12 cellular contexts compared by ENCODE assay signal in the genomic region with DNA sequence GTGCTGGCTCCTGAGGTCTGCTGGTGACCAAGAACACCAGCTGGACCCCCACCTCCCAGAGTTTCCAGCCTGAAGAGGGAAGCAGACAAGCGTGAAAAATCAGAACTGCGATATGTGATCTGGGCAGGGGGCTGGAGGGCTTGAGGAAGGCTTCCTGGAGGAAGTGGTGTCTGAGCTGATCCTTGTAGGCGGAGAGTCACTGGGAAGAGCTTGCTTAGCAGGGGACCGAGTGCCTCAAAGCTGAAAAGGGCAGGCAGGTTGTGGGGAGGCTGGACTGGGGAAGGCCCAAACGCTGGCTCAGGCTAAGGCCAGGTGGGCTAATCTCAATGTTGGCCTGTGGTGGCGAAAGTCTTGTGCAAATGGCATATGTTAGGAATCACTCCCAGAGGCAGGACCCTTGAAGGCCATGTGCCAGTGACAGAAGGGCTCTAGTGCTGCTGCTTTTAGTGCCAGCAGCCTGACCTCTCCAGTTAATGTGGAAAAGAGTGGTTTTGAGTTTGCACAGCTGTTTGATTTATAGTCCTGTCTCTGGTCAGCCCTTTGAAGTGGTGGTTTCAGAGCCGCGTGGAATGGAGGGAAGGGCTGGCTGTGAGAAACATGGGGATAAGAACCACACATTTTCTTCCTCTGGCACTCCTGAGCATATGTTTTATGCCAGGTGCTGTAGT.
DNase-seq lines count a peak whose midpoint lies in the region; ATAC-seq and TF ChIP-seq lines count a peak whose summit lies in the region.
"Had no signal": no experiment of that assay in that cellular context is flagged by ENCODE, and none has a peak within 500 bp of the region (broad histone marks: within the 10 kb centered on the region; RNA-seq: fewer than 3 reads in every experiment).

No MANE protein-coding gene starts in this region.

- H3K9me3 ChIP-seq in A673 (ENCODE audit: low read depth, low read length, poor library complexity, severe bottlenecking) = no peaks in the 10 kb centered on the region
- H3K9me3 ChIP-seq: esophagus muscularis mucosa, lower lobe of right lung had no signal

- BruUV-seq in A673 (replicated peaks; lab: Mats Ljungman, UMichigan) = no TSS peak

- peaks cover 3% of the 10 kb centered on the region for H3K4me1 ChIP-seq in A673 (ENCODE audit: insufficient read depth, low read length, poor library complexity, severe bottlenecking)

- intact Hi-C loops in A673 (cut with micrococcal nuclease; ENCODE audit: unreplicated experiment) = loop anchor here (10.0 kb wide), 1 partner anchor 49 kb away; no protein-coding TSS in a partner anchor

- peaks cover 0 to 11% of the 10 kb centered on the region in 2 donors for H3K36me3 Mint-ChIP-seq in activated naive CD4-positive, alpha-beta T cell treated with anti-CD3 and anti-CD28 coated beads, Interleukin-2, amount 50 U/mL, for 72 hours
- H3K36me3 Mint-ChIP-seq in chondrocyte (ENCODE audit: low read depth) (no peaks in the 10 kb centered on the region), type B pancreatic cell (no peaks in the 10 kb centered on the region)

- no peak overlapping the region for H3K4me3 ChIP-seq in A673 (ENCODE audit: low read depth, low read length, poor library complexity, severe bottlenecking)
- H3K4me3 ChIP-seq: esophagus muscularis mucosa, lower lobe of right lung had no signal

- no peak overlapping the region for H3K27ac ChIP-seq in A673 (ENCODE audit: low read depth, low read length, poor library complexity, severe bottlenecking)
- H3K27ac ChIP-seq: esophagus muscularis mucosa, lower lobe of right lung had no signal

- CTCF ChIA-PET in A673 (lab: Charles Lee) = no interaction called here

- H3K27ac Mint-ChIP-seq in activated naive CD4-positive, alpha-beta T cell treated with anti-CD3 and anti-CD28 coated beads, Interleukin-2, amount 50 U/mL, for 72 hours = peak overlapping the region; percentile 75 to 98
- H3K27ac Mint-ChIP-seq in chondrocyte (ENCODE audit: unreplicated experiment) (peak overlapping the region; percentile 96), type B pancreatic cell (peak overlapping the region; percentile 58)

- no peaks in the 10 kb centered on the region for H3K27me3 Mint-ChIP-seq in chondrocyte (ENCODE audit: low read depth)
- no peaks in the 10 kb centered on the region for H3K27me3 Mint-ChIP-seq in type B pancreatic cell

- peaks cover 60% of the 10 kb centered on the region for H3K4me1 Mint-ChIP-seq in chondrocyte (ENCODE audit: low read depth)
- H3K4me1 Mint-ChIP-seq in type B pancreatic cell (ENCODE audit: unreplicated experiment) = peaks cover 22% of the 10 kb centered on the region

- DNase-seq in activated naive CD4-positive, alpha-beta T cell treated with anti-CD3 and anti-CD28 coated beads, Interleukin-2, amount 50 U/mL, for 72 hours (ENCODE audit: low spot score in 2 of 2) = no peak
- DNase-seq in activated naive CD4-positive, alpha-beta T cell (lab: John Stamatoyannopoulos, UW) = no peak
- peak; percentile 93 for DNase-seq in NCI-H69 (lab: John Stamatoyannopoulos, UW)
- peak; percentile 49 for DNase-seq in chondrocyte (ENCODE audit: low spot score)
- DNase-seq in type B pancreatic cell (ENCODE audit: extremely low spot score, unreplicated experiment) = no peak
- DNase-seq in A673 (ENCODE audit: low spot score) = no peak
- DNase-seq: lower lobe of right lung, NCI-H1105 treated with DMSO at 0.1 percent for 48 hours had no signal

- H3K27me3 ChIP-seq in A673 (replicated peaks; ENCODE audit: insufficient read depth, low read depth, low read length, poor library complexity) = no peaks in the 10 kb centered on the region
- H3K27me3 ChIP-seq: esophagus muscularis mucosa had no signal

- H3K4me3 Mint-ChIP-seq in chondrocyte (ENCODE audit: unreplicated experiment) = no peak overlapping the region
- no peak overlapping the region for H3K4me3 Mint-ChIP-seq in type B pancreatic cell

- no peaks in the 10 kb centered on the region for H3K36me3 ChIP-seq in A673 (ENCODE audit: insufficient read depth, low read length, poor library complexity, severe bottlenecking)
- H3K36me3 ChIP-seq: esophagus muscularis mucosa, lower lobe of right lung had no signal

- POLR2A ChIA-PET in A673 (lab: Charles Lee; ENCODE audit: low non-redundant PET) = no interaction called here

- TF ChIP-seq CTCF in chondrocyte (IDR thresholded peaks at IDR 0.05) = no peak
- no peak for TF ChIP-seq CTCF in type B pancreatic cell (conservative IDR thresholded peaks at IDR 0.05)
- TF ChIP-seq CTCF in A673 (conservative IDR thresholded peaks at IDR 0.05; ENCODE audit: low read depth, low read length) = no peak

- H3K9me3 Mint-ChIP-seq in activated naive CD4-positive, alpha-beta T cell treated with anti-CD3 and anti-CD28 coated beads, Interleukin-2, amount 50 U/mL, for 72 hours = no peaks in the 10 kb centered on the region
- H3K9me3 Mint-ChIP-seq in chondrocyte (ENCODE audit: low read depth) (no peaks in the 10 kb centered on the region), type B pancreatic cell (no peaks in the 10 kb centered on the region)
- H3K9me3 Mint-ChIP-seq: CD14-positive monocyte had no signal

- ATAC-seq in activated naive CD4-positive, alpha-beta T cell treated with anti-CD3 and anti-CD28 coated beads, Interleukin-2, amount 50 U/mL, for 72 hours = no peak
- no peak for ATAC-seq in HG02623 (IDR thresholded peaks at IDR 0.05; ENCODE audit: unreplicated experiment)
- ATAC-seq in HG02938 (IDR thresholded peaks at IDR 0.05; ENCODE audit: unreplicated experiment) = no peak

Comparison
In these comparisons a context has a peak if more than half of its experiments do, and no peak if none do; other contexts are left out.
1. DNase-seq: peak in NCI-H69 (single experiment) and chondrocyte (single experiment); none in activated naive CD4-positive, alpha-beta T cell treated with anti-CD3 and anti-CD28 coated beads, Interleukin-2, amount 50 U/mL, for 72 hours (0 of 2), activated naive CD4-positive, alpha-beta T cell (0 of 4), type B pancreatic cell (single experiment) and A673 (single experiment).
2. Peak in every context shown above with its lines, with median percentiles within 50 percentile points of each other: H3K27ac Mint-ChIP-seq.